ENCODE assay signal across 21 cellular contexts in the genomic region with DNA sequence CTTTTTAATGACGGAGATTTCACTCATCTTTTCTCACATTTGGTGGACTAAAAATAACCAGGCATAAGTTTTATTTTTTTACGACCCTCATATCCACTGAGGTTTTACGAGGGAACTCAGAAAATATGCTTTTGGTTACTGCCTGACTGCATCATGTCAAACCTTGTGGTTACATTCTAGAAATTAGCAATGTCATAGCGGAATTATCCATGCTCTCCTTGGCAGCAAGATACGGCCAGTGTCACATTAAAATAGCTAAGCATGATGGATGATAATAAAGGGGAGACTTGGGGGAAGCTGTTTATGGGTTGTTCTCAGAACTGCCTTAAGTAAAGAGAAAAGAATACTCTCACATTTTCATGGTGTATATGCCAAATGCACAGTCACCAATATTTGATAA.
"Had no signal": no experiment of that assay in that cellular context is flagged by ENCODE, and none has a peak within 500 bp of the region (broad histone marks: within the 10 kb centered on the region; RNA-seq: fewer than 3 reads in every experiment).

No MANE protein-coding gene starts in this region.

- H3K27ac Mint-ChIP-seq: dendritic cell treated with granulocyte-macrophage colony-stimulating factor and Interleukin-4, amounts not matched to agents 40 ng/mL and 50 ng/mL, for 4 days; effector memory CD8-positive, alpha-beta T cell; naive thymus-derived CD8-positive, alpha-beta T cell; neural progenitor cell had no signal

- H3K4me3 Mint-ChIP-seq: dendritic cell treated with granulocyte-macrophage colony-stimulating factor and Interleukin-4, amounts not matched to agents 40 ng/mL and 50 ng/mL, for 4 days; effector memory CD8-positive, alpha-beta T cell; naive thymus-derived CD8-positive, alpha-beta T cell; neural progenitor cell had no signal

- H3K36me3 Mint-ChIP-seq: naive thymus-derived CD8-positive, alpha-beta T cell; neural progenitor cell had no signal

- H3K4me1 ChIP-seq: neural progenitor cell, suprapubic skin, thyroid gland, upper lobe of left lung, vagina had no signal

- H3K27me3 ChIP-seq: neural progenitor cell, ovary, suprapubic skin, thyroid gland, upper lobe of left lung, vagina had no signal

- H3K36me3 ChIP-seq: neural progenitor cell, ovary, suprapubic skin, thyroid gland, upper lobe of left lung, vagina had no signal

- H3K27me3 Mint-ChIP-seq: dendritic cell treated with granulocyte-macrophage colony-stimulating factor and Interleukin-4, amounts not matched to agents 40 ng/mL and 50 ng/mL, for 4 days; effector memory CD8-positive, alpha-beta T cell; naive thymus-derived CD8-positive, alpha-beta T cell had no signal

- H3K9ac ChIP-seq: neural progenitor cell had no signal

- H3K9me3 Mint-ChIP-seq: neural progenitor cell had no signal

- H3K4me1 Mint-ChIP-seq: naive thymus-derived CD8-positive, alpha-beta T cell; neural progenitor cell had no signal

- H3K9me3 ChIP-seq: mucosa of descending colon, ovary, suprapubic skin, thyroid gland, upper lobe of left lung, vagina had no signal

- H2AFZ ChIP-seq: neural progenitor cell had no signal

- H3K4me3 ChIP-seq: mucosa of descending colon, neural progenitor cell, ovary, suprapubic skin, thyroid gland, upper lobe of left lung, vagina had no signal

- H3K27ac ChIP-seq: neural progenitor cell, ovary, suprapubic skin, thyroid gland, upper lobe of left lung, vagina had no signal

- DNase-seq: effector memory CD8-positive, alpha-beta T cell; foreskin melanocyte; head of caudate nucleus; hippocampal formation; kidney glomerular epithelial cell; mammary epithelial cell; mucosa of descending colon; naive thymus-derived CD8-positive, alpha-beta T cell; nucleus accumbens; ovary; right cardiac atrium; small intestine; stimulated activated CD4-positive, alpha-beta T cell treated with anti-CD3 and anti-CD28 coated beads, Interleukin-2, amount 100 ng/mL, for 48 hours; stimulated activated naive CD4-positive, alpha-beta T cell treated with Interleukin-2 at 50 U/mL for 16 hours; thyroid gland; upper lobe of left lung had no signal

- ATAC-seq: effector memory CD8-positive, alpha-beta T cell; left lobe of liver; mucosa of descending colon; naive thymus-derived CD8-positive, alpha-beta T cell; right cardiac atrium had no signal

- H3K4me2 ChIP-seq: neural progenitor cell had no signal
